Comparison of ENCODE assay signal across 9 cellular contexts in the genomic region with DNA sequence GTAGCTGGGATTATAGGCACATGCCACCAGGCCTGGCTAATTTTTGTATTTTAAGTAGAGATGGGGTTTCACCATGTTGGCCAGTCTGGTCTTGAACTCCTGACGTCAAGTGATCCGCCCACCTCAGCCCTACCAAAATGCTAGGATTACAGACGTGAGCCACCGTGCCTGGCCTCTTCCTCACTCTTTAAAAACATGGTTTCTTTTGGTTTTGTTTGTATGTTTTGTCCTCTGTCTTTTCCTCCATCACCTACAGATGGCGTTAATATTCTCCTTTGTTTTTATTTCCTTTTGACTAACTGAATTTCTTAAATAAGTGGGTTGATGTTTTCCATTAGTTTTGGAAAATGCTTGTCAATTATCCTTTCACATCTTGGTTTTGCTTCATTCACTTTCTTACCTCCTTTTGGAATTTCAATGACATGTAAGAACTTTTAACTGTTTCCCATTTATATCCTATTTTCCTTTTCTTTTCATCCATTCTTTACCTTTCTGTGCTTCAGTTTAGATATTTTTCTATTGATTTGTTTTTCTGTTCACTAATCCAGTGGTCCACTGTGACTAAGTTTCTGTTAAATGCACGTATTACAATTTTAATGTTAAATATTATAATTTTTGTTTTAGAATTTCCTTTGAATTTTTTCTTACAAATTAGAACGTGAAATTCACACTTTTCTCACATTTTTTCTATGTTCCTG.
A peak's percentile ranks its signal among the peaks of the same experiment; 100 is the strongest.
DNase-seq lines count a peak whose midpoint lies in the region; ATAC-seq and TF ChIP-seq lines count a peak whose summit lies in the region.
"Had no signal": no experiment of that assay in that cellular context is flagged by ENCODE, and none has a peak within 500 bp of the region (broad histone marks: within the 10 kb centered on the region; RNA-seq: fewer than 3 reads in every experiment).

No MANE protein-coding gene starts in this region.

- peak; percentile 52; the same call in 1 of the 2 replicates for TF ChIP-seq CTCF in OCI-LY1 (IDR thresholded peaks at IDR 0.05; ENCODE audit: low read length)
- peak in 5 of 6 experiments; percentile 13 to 46 (median 24) for TF ChIP-seq CTCF in esophagus squamous epithelium (IDR thresholded peaks at IDR 0.05)
- peak; percentile 43 for TF ChIP-seq CTCF in upper lobe of right lung (IDR thresholded peaks at IDR 0.05)

- WGBS in esophagus squamous epithelium, 2 donors = 28 to 30% methylated on average over 7 of the region's 7 CpGs

- H3F3A ChIP-seq in OCI-LY1 (ENCODE audit: insufficient read depth, low read length) = no peaks in the 10 kb centered on the region

- no peak overlapping the region for H3K4me3 ChIP-seq in OCI-LY1 (ENCODE audit: low read depth, low read length, poor library complexity, severe bottlenecking)
- H3K4me3 ChIP-seq in esophagus squamous epithelium = no peak overlapping the region
- H3K4me3 ChIP-seq in upper lobe of right lung = no peak overlapping the region

- no peak for TF ChIP-seq POLR2A in esophagus squamous epithelium (IDR thresholded peaks at IDR 0.05)

- H3K4me1 ChIP-seq in OCI-LY1 (ENCODE audit: insufficient read depth, low read length, severe bottlenecking) (no peaks in the 10 kb centered on the region), esophagus squamous epithelium (peaks cover 0 to 11% (median 0%) of the 10 kb centered on the region in 3 donors), upper lobe of right lung (no peaks in the 10 kb centered on the region)

- H3K9ac ChIP-seq in OCI-LY1 (ENCODE audit: low read length) = no peak overlapping the region

- H4K20me1 ChIP-seq in OCI-LY1 (ENCODE audit: insufficient read depth, low read length) = no peaks in the 10 kb centered on the region

- H3K27ac ChIP-seq in OCI-LY1 (ENCODE audit: low read depth, low read length, poor library complexity, severe bottlenecking) (no peak overlapping the region), esophagus squamous epithelium (no peak overlapping the region), upper lobe of right lung (no peak overlapping the region)

- intact Hi-C loops in esophagus squamous epithelium (cut with DNase I) = loop anchor here (10.0 kb wide), 1 partner anchor 76 kb away; no protein-coding TSS in a partner anchor
- intact Hi-C loops in upper lobe of right lung (cut with DNase I) = no loop called here

- H3K36me3 ChIP-seq in OCI-LY1 (ENCODE audit: insufficient read depth, low read length) (no peaks in the 10 kb centered on the region), esophagus squamous epithelium (no peaks in the 10 kb centered on the region), upper lobe of right lung (no peaks in the 10 kb centered on the region)

- H2AFZ ChIP-seq in OCI-LY1 (ENCODE audit: low read length) = no peak overlapping the region

- no peaks in the 10 kb centered on the region for H3K9me2 ChIP-seq in OCI-LY1 (ENCODE audit: low read depth, low read length)

- peaks cover 4% of the 10 kb centered on the region; the same call in 1 of the 2 replicates for H3K27me3 ChIP-seq in OCI-LY1 (ENCODE audit: insufficient read depth, low read length)
- H3K27me3 ChIP-seq in esophagus squamous epithelium = peaks cover 0 to 15% (median 0%) of the 10 kb centered on the region in 4 donors
- no peaks in the 10 kb centered on the region for H3K27me3 ChIP-seq in upper lobe of right lung

- DNase-seq in stimulated activated CD4-positive, alpha-beta T cell treated with anti-CD3 and anti-CD28 coated beads, Interleukin-15, amount 100 ng/mL, for 24 hours = peak; percentile 7
- no peak for DNase-seq in stimulated activated CD4-positive, alpha-beta T cell treated with anti-CD3 and anti-CD28 coated beads, Interleukin-2, amount 100 ng/mL, for 48 hours
- DNase-seq in esophagus squamous epithelium (lab: John Stamatoyannopoulos, UW) = no peak
- DNase-seq in upper lobe of right lung = no peak
- DNase-seq in DMS153 (lab: John Stamatoyannopoulos, UW) = no peak
- DNase-seq in ureter (ENCODE audit: low spot score) = no peak
- no peak for DNase-seq in NCI-H2196 (lab: John Stamatoyannopoulos, UW; ENCODE audit: unreplicated experiment)
- DNase-seq: activated naive CD4-positive, alpha-beta T cell treated with anti-CD3 and anti-CD28 coated beads, Interleukin-2, amount 10 ng/mL, durations not matched to agents 7 days and 5 days had no signal

- no peaks in the 10 kb centered on the region for H3K79me2 ChIP-seq in OCI-LY1 (ENCODE audit: insufficient read depth, low read length)

- H3K9me3 ChIP-seq in OCI-LY1 (ENCODE audit: low read length) (no peaks in the 10 kb centered on the region), esophagus squamous epithelium (no peaks in the 10 kb centered on the region), upper lobe of right lung (no peaks in the 10 kb centered on the region)

- no peak overlapping the region for H3K4me2 ChIP-seq in OCI-LY1 (ENCODE audit: low read length)

- ATAC-seq in upper lobe of right lung = no peak
